In genomic region chr16:1779741-1780676, GRCh38 we compare ENCODE assay signal across 2 cellular contexts.
TF ChIP-seq lines count a peak whose summit lies in the region.

No MANE protein-coding gene starts in this region.

TF ChIP-seq in Ishikawa, 13 proteins besides CTCF, POLR2A, EP300 and RAD21:
- no peak for TF ChIP-seq YY1 (IDR thresholded peaks at IDR 0.05; ENCODE audit: low read depth)
- 0 out of 2 replicates have a peak, but pooled peaks have one; percentile 6 for TF ChIP-seq USF1 (IDR thresholded peaks at IDR 0.05)
TF ChIP-seq in Ishikawa: peak in this region for 1.

TF ChIP-seq in K562, 482 proteins besides CTCF, POLR2A, EP300 and RAD21:
- TF ChIP-seq E2F6 (IDR thresholded peaks at IDR 0.05; ENCODE audit: borderline replicate concordance in 1 of 2, extremely low read depth in 1 of 2, insufficient read depth in 1 of 2, insufficient read length in 1 of 2, low read depth in 1 of 2, low read length in 1 of 2, poor library complexity in 1 of 2, severe bottlenecking in 1 of 2) (peak in 1 of 2 experiments; percentile 49), FOXK2 (conservative IDR thresholded peaks at IDR 0.05 in 1 of 2, IDR thresholded peaks at IDR 0.05 in 1 of 2; ENCODE audit: low read depth in 2 of 2) (no peak), HIVEP1 (CRISPR knock-in tag; IDR thresholded peaks at IDR 0.05) (no peak), ZNF518B (CRISPR knock-in tag; IDR thresholded peaks at IDR 0.05) (no peak), YBX1 (IDR thresholded peaks at IDR 0.05) (no peak), RBFOX2 (IDR thresholded peaks at IDR 0.05; ENCODE audit: low read depth, low read length) (peak; percentile 52; the same call in 1 of the 2 replicates), SAFB2 (IDR thresholded peaks at IDR 0.05; ENCODE audit: borderline replicate concordance, low read depth, low read length, severe bottlenecking) (no peak), ZBTB33 (CRISPR knock-in tag; IDR thresholded peaks at IDR 0.05) (peak; percentile 64), RBM22 (IDR thresholded peaks at IDR 0.05; ENCODE audit: low read depth, low read length, poor library complexity, severe bottlenecking) (peak; percentile 22), RCOR1 (IDR thresholded peaks at IDR 0.05; ENCODE audit: borderline replicate concordance in 1 of 2, low read depth in 2 of 2, low read length in 2 of 2) (no peak), FOXJ3 (CRISPR knock-in tag; IDR thresholded peaks at IDR 0.05) (no peak), ZNF23 (CRISPR knock-in tag; IDR thresholded peaks at IDR 0.05) (no peak), USF2 (CRISPR knock-in tag; IDR thresholded peaks at IDR 0.05) (no peak), POLR2G (IDR thresholded peaks at IDR 0.05; ENCODE audit: low read depth, low read length) (peak; percentile 72), MYBL2 (IDR thresholded peaks at IDR 0.05; ENCODE audit: low read depth) (no peak), MYBL2 (CRISPR knock-in tag; IDR thresholded peaks at IDR 0.05; ENCODE audit: borderline replicate concordance) (no peak), ZNF174 (CRISPR knock-in tag; IDR thresholded peaks at IDR 0.05) (no peak)
